In genomic region chr17:44546711-44547606, GRCh38 we compare ENCODE assay signal across 12 cellular contexts. TPM values are rescaled to one million over a fixed set of nuclear protein-coding genes. Genes with fewer than 3 reads are reported as not detected.
DNase-seq lines count a peak whose midpoint lies in the region; ATAC-seq, FAIRE-seq and TF ChIP-seq lines count a peak whose summit lies in the region.
"Had no signal": no experiment of that assay in that cellular context is flagged by ENCODE, and none has a peak within 500 bp of the region (broad histone marks: within the 10 kb centered on the region; RNA-seq: fewer than 3 reads in every experiment).

No MANE protein-coding gene starts in this region.

- WGBS in heart left ventricle, 4 donors: 51 to 58% (median 56%) methylated on average over 4 of the region's 4 CpGs

- no peak overlapping the region for H3K4me3 Mint-ChIP-seq in natural killer cell treated with Interleukin-12 subunit alpha and Interleukin-12 subunit beta and Interleukin-15 and Interleukin-18, amount 100 ng/mL, for 72 hours

- intact Hi-C loops in endothelial cell of umbilical vein (cut with micrococcal nuclease) (loop anchor here (1.0 kb wide), 1 partner anchor 10 kb away; the partner anchor contains the start of gene FZD2), heart left ventricle (cut with DNase I) (no loop called here)

- H3K27ac Mint-ChIP-seq in natural killer cell treated with Interleukin-12 subunit alpha and Interleukin-12 subunit beta and Interleukin-15 and Interleukin-18, amount 100 ng/mL, for 72 hours: no peak overlapping the region

- H3K36me3 ChIP-seq in OCI-LY3 (replicated peaks; ENCODE audit: low read depth, low read length) (no peaks in the 10 kb centered on the region), endothelial cell of umbilical vein (ENCODE audit: control insufficient read depth in 2 of 2, extremely low read depth in 1 of 2, insufficient read depth in 2 of 2, low read length in 2 of 2) (no peaks in the 10 kb centered on the region), neuron (ENCODE audit: insufficient read depth, low read length) (no peaks in the 10 kb centered on the region), heart left ventricle (no peaks in the 10 kb centered on the region)

- peaks cover 41% of the 10 kb centered on the region for H3K4me1 ChIP-seq in OCI-LY3 (ENCODE audit: low read length)
- peaks cover 13% of the 10 kb centered on the region for H3K4me1 ChIP-seq in endothelial cell of umbilical vein (ENCODE audit: control insufficient read depth, extremely low read depth, insufficient read depth, low read length)
- peaks cover 58% of the 10 kb centered on the region for H3K4me1 ChIP-seq in neuron (ENCODE audit: insufficient read depth, low read length)
- H3K4me1 ChIP-seq in heart left ventricle: peaks cover 0 to 46% (median 0%) of the 10 kb centered on the region in 12 donors

- TF ChIP-seq CTCF in OCI-LY3 (IDR thresholded peaks at IDR 0.05; ENCODE audit: low read depth, low read length) (no peak), endothelial cell of umbilical vein (IDR thresholded peaks at IDR 0.05; ENCODE audit: extremely low read depth in 1 of 2, insufficient read depth in 1 of 2, low read depth in 1 of 2, low read length in 2 of 2) (no peak), heart left ventricle (IDR thresholded peaks at IDR 0.05) (no peak)

- DNase-seq in Daoy (ENCODE audit: low read depth) (peak; percentile 40), endothelial cell of umbilical vein (ENCODE audit: low read depth, low spot score) (peak; percentile 61), ureter (ENCODE audit: low spot score) (no peak), heart left ventricle (no peak)
- DNase-seq in natural killer cell treated with Interleukin-12 subunit alpha and Interleukin-12 subunit beta and Interleukin-15 and Interleukin-18, amount 100 ng/mL, for 72 hours (ENCODE audit: low spot score): no peak
- DNase-seq: kidney glomerular epithelial cell, NCI-H446 had no signal

- CTCF ChIA-PET in endothelial cell of umbilical vein (lab: Charles Lee): interaction anchor here (0.7 to 4.1 kb wide), 8 partner anchors 10 to 111 kb away, joined by 3 to 15 read pairs (median 5); partner anchors contain the start of gene FZD2

- H3K27ac ChIP-seq in OCI-LY3 (ENCODE audit: low read length) (peak overlapping the region; percentile 60), endothelial cell of umbilical vein (ENCODE audit: insufficient read depth, low read depth, low read length) (peak overlapping the region; percentile 71), heart left ventricle (peak overlapping the region in 1 of 12 donors; percentile 91)

- H3K9me3 Mint-ChIP-seq in natural killer cell treated with Interleukin-12 subunit alpha and Interleukin-12 subunit beta and Interleukin-15 and Interleukin-18, amount 100 ng/mL, for 72 hours: no peaks in the 10 kb centered on the region

- H3K9me3 ChIP-seq in OCI-LY3 (ENCODE audit: insufficient read depth, low read length) (no peaks in the 10 kb centered on the region), endothelial cell of umbilical vein (replicated peaks; ENCODE audit: control insufficient read depth, insufficient read depth, low read length) (no peaks in the 10 kb centered on the region), neuron (ENCODE audit: low read length) (no peaks in the 10 kb centered on the region), heart left ventricle (no peaks in the 10 kb centered on the region)

- POLR2A ChIA-PET in endothelial cell of umbilical vein (lab: Charles Lee): no interaction called here

- peak overlapping the region; percentile 58 for H3K4me3 ChIP-seq in OCI-LY3 (ENCODE audit: low read length)
- H3K4me3 ChIP-seq in endothelial cell of umbilical vein (replicated peaks in 1 of 3; ENCODE audit: insufficient read depth in 1 of 3, low read depth in 1 of 3, low read length in 3 of 3): no peak overlapping the region
- H3K4me3 ChIP-seq in neuron (ENCODE audit: low read length): peak overlapping the region; percentile 41
- H3K4me3 ChIP-seq in heart left ventricle: peak overlapping the region in 1 of 12 donors; percentile 20

- no peaks in the 10 kb centered on the region for H3K79me2 ChIP-seq in OCI-LY3 (ENCODE audit: low read length)
- H3K79me2 ChIP-seq in endothelial cell of umbilical vein (ENCODE audit: control insufficient read depth, insufficient read depth, low read length): no peaks in the 10 kb centered on the region

- dilution Hi-C loops in endothelial cell of umbilical vein (cut with MboI; ENCODE audit: extremely low pct_ligation_motif_present, low sequenced_read_pairs): no loop called here

- H3K9me1 ChIP-seq in endothelial cell of umbilical vein (replicated peaks; ENCODE audit: control insufficient read depth, extremely low read depth, insufficient read depth, low read length): no peaks in the 10 kb centered on the region

- no peaks in the 10 kb centered on the region for H4K20me1 ChIP-seq in OCI-LY3 (ENCODE audit: insufficient read depth, low read length)
- no peaks in the 10 kb centered on the region for H4K20me1 ChIP-seq in endothelial cell of umbilical vein (replicated peaks; ENCODE audit: control insufficient read depth, extremely low read depth, insufficient read depth, low read length)

- H3K27me3 Mint-ChIP-seq in natural killer cell treated with Interleukin-12 subunit alpha and Interleukin-12 subunit beta and Interleukin-15 and Interleukin-18, amount 100 ng/mL, for 72 hours: peaks cover 22 to 24% of the 10 kb centered on the region in 2 donors

- no peaks in the 10 kb centered on the region for H3K27me3 ChIP-seq in OCI-LY3 (ENCODE audit: low read depth, low read length)
- H3K27me3 ChIP-seq in endothelial cell of umbilical vein (ENCODE audit: control insufficient read depth in 2 of 2, insufficient read depth in 2 of 2, low read length in 2 of 2): peaks cover 0 to 5% of the 10 kb centered on the region in 2 experiments
- H3K27me3 ChIP-seq in neuron (ENCODE audit: insufficient read depth, low read length): no peaks in the 10 kb centered on the region
- peaks cover 0 to 8% (median 0%) of the 10 kb centered on the region in 9 donors for H3K27me3 ChIP-seq in heart left ventricle

- peak overlapping the region; percentile 64; the same call in 1 of the 2 replicates for H3K9ac ChIP-seq in OCI-LY3 (ENCODE audit: low read length)
- H3K9ac ChIP-seq in endothelial cell of umbilical vein (replicated peaks; ENCODE audit: extremely low read depth, insufficient read depth, low read length): no peak overlapping the region

- no peak for ATAC-seq in HG02759 (IDR thresholded peaks at IDR 0.05; ENCODE audit: unreplicated experiment)
- ATAC-seq in natural killer cell treated with Interleukin-12 subunit alpha and Interleukin-12 subunit beta and Interleukin-15 and Interleukin-18, amount 100 ng/mL, for 72 hours: no peak
- ATAC-seq in heart left ventricle: no peak
- ATAC-seq: HepG2 had no signal

- peak overlapping the region; percentile 79 for H2AFZ ChIP-seq in OCI-LY3 (ENCODE audit: low read depth, low read length)
- peak overlapping the region; percentile 81 for H2AFZ ChIP-seq in endothelial cell of umbilical vein (ENCODE audit: low read depth, low read length)
- H2AFZ ChIP-seq in neuron (ENCODE audit: low read depth, low read length): no peak overlapping the region

- FAIRE-seq in endothelial cell of umbilical vein (lab: Jason Lieb, UNC): peak; percentile 85
- FAIRE-seq: D721Med, HepG2 had no signal

- no peaks in the 10 kb centered on the region for H3K4me1 Mint-ChIP-seq in natural killer cell treated with Interleukin-12 subunit alpha and Interleukin-12 subunit beta and Interleukin-15 and Interleukin-18, amount 100 ng/mL, for 72 hours (ENCODE audit: low read depth in 2 of 2)

- TF ChIP-seq POLR2A in endothelial cell of umbilical vein (IDR thresholded peaks at IDR 0.05; ENCODE audit: low read depth, low read length) (no peak), heart left ventricle (IDR thresholded peaks at IDR 0.05) (no peak)

- no TSS peak for BruUV-seq in endothelial cell of umbilical vein (replicated peaks; lab: Mats Ljungman, UMichigan)

- H3K4me2 ChIP-seq in OCI-LY3 (ENCODE audit: low read length) (peak overlapping the region; percentile 80), endothelial cell of umbilical vein (ENCODE audit: insufficient read depth, low read length) (peak overlapping the region; percentile 75)

- H3K36me3 Mint-ChIP-seq in natural killer cell treated with Interleukin-12 subunit alpha and Interleukin-12 subunit beta and Interleukin-15 and Interleukin-18, amount 100 ng/mL, for 72 hours: no peaks in the 10 kb centered on the region

TF ChIP-seq in endothelial cell of umbilical vein, 7 proteins besides CTCF, POLR2A, EP300 and RAD21 (continues in another document):
- no peak for TF ChIP-seq GATA2 (IDR thresholded peaks at IDR 0.05; ENCODE audit: insufficient read depth, insufficient read length, low read depth, low read length)

RNA-seq across cellular contexts. Expression of gene FZD2, which starts 10.3 kb away (rescaled TPM):
- total RNA-seq in Daoy (2014; rRNA removed; shearing (Covaris generic)): 4.6 and 5.5 TPM in 2 replicates
- total RNA-seq in endothelial cell of umbilical vein (4.4 and 5.8 TPM in 2 replicates), ureter (3.9 TPM), heart left ventricle (1 to 10 TPM; 1.6 to 8.1 (median 4.5) TPM)
- polyA plus RNA-seq in endothelial cell of umbilical vein (14.0 and 18.2 TPM in 2 replicates), heart left ventricle (1 to 10 TPM; 2.4 to 3.2 TPM)
- 4.5 and 6.0 TPM in 2 replicates for polyA plus RNA-seq in endothelial cell of umbilical vein (2011; cell fraction: cytosol; rRNA removed)
- 2.4 and 3.5 TPM in 2 replicates for polyA plus RNA-seq in endothelial cell of umbilical vein (2011; cell fraction: nucleus; rRNA removed)
- polyA plus RNA-seq in endothelial cell of umbilical vein (2012): 3.1 and 4.9 TPM in 2 replicates
- 8.4 and 11.1 TPM in 2 replicates for polyA minus RNA-seq in endothelial cell of umbilical vein
- 17.3 TPM for polyA minus RNA-seq in endothelial cell of umbilical vein (2011; cell fraction: cytosol; rRNA and poly(A)+ RNA removed)
- polyA minus RNA-seq in endothelial cell of umbilical vein (2011; cell fraction: nucleus; rRNA and poly(A)+ RNA removed): 2.1 and 3.4 TPM in 2 replicates
- under 1 TPM in 1 of 2 donors, not detected in 1; 0.20 TPM for total RNA-seq in natural killer cell treated with Interleukin-12 subunit alpha and Interleukin-12 subunit beta and Interleukin-15 and Interleukin-18, amount 100 ng/mL, for 72 hours

RNA-seq across cellular contexts. Expression of gene GPATCH8, which starts 43.8 kb away (rescaled TPM):
- 6.3 and 7.7 TPM in 2 replicates for total RNA-seq in Daoy (2014; rRNA removed; shearing (Covaris generic))
- total RNA-seq in endothelial cell of umbilical vein (35.3 and 39.1 TPM in 2 replicates), ureter (66.5 TPM), heart left ventricle (10 to 100 TPM; 17.5 to 24.9 (median 21.5) TPM)
- polyA plus RNA-seq in endothelial cell of umbilical vein (12.6 and 14.6 TPM in 2 replicates), heart left ventricle (10 to 100 TPM; 12.8 to 15.1 TPM)
- 9.9 and 11.1 TPM in 2 replicates for polyA plus RNA-seq in endothelial cell of umbilical vein (2011; cell fraction: cytosol; rRNA removed)
- 27.0 and 30.5 TPM in 2 replicates for polyA plus RNA-seq in endothelial cell of umbilical vein (2011; cell fraction: nucleus; rRNA removed)
- 19.8 TPM in 2 replicates for polyA plus RNA-seq in endothelial cell of umbilical vein (2012)
- polyA minus RNA-seq in endothelial cell of umbilical vein: 23.9 and 27.1 TPM in 2 replicates
- 7.3 TPM for polyA minus RNA-seq in endothelial cell of umbilical vein (2011; cell fraction: cytosol; rRNA and poly(A)+ RNA removed)
- polyA minus RNA-seq in endothelial cell of umbilical vein (2011; cell fraction: nucleus; rRNA and poly(A)+ RNA removed): 32.7 and 41.9 TPM in 2 replicates
- total RNA-seq in natural killer cell treated with Interleukin-12 subunit alpha and Interleukin-12 subunit beta and Interleukin-15 and Interleukin-18, amount 100 ng/mL, for 72 hours: 10 to 100 TPM; 61.1 to 68.3 TPM

Comparison
In these comparisons a context has a peak if more than half of its experiments do, and no peak if none do; other contexts are left out.
1. DNase-seq: peak in Daoy (single experiment) and endothelial cell of umbilical vein (single experiment); none in ureter (single experiment), natural killer cell treated with Interleukin-12 subunit alpha and Interleukin-12 subunit beta and Interleukin-15 and Interleukin-18, amount 100 ng/mL, for 72 hours (single experiment) and heart left ventricle (0 of 5).
2. H3K4me3 ChIP-seq: peak in OCI-LY3 (single experiment) and neuron (single experiment); none in endothelial cell of umbilical vein (0 of 3).